ENCODE assay signal across 28 cellular contexts in genomic region chr4:80452055-80452454, GRCh38.
"Had no signal": no experiment of that assay in that cellular context is flagged by ENCODE, and none has a peak within 500 bp of the region (broad histone marks: within the 10 kb centered on the region; RNA-seq: fewer than 3 reads in every experiment).

No MANE protein-coding gene starts in this region.

- H3K4me1 Mint-ChIP-seq: activated CD4-positive, alpha-beta memory T cell treated with anti-CD3 and anti-CD28 coated beads, Interleukin-2, amount 10 ng/mL, durations not matched to agents 7 days and 5 days; activated CD4-positive, alpha-beta T cell treated with anti-CD3 and anti-CD28 coated beads for 36 hours; activated CD4-positive, alpha-beta T cell treated with anti-CD3 and anti-CD28 coated beads, Interleukin-2, amount 10 ng/mL, durations not matched to agents 24 days and 14 days; activated naive CD4-positive, alpha-beta T cell treated with anti-CD3 and anti-CD28 coated beads, Interleukin-2, amount 10 ng/mL, durations not matched to agents 7 days and 5 days; activated naive CD8-positive, alpha-beta T cell treated with anti-CD3 and anti-CD28 coated beads, Interleukin-2, amount 10 ng/mL, durations not matched to agents 7 days and 5 days; central memory CD8-positive, alpha-beta T cell had no signal

- H3K9me3 Mint-ChIP-seq: activated CD4-positive, alpha-beta T cell treated with anti-CD3 and anti-CD28 coated beads, Interleukin-2, amount 10 ng/mL, durations not matched to agents 24 days and 14 days; activated naive CD4-positive, alpha-beta T cell treated with anti-CD3 and anti-CD28 coated beads, Interleukin-2, amount 50 U/mL, for 72 hours; central memory CD8-positive, alpha-beta T cell; dendritic cell treated with granulocyte-macrophage colony-stimulating factor and Interleukin-4, amounts not matched to agents 40 ng/mL and 50 ng/mL, for 4 days; effector memory CD8-positive, alpha-beta T cell had no signal

- H3K27me3 ChIP-seq: brain microvascular endothelial cell, esophagus squamous epithelium had no signal

- DNase-seq: activated CD4-positive, alpha-beta memory T cell treated with anti-CD3 and anti-CD28 coated beads, Interleukin-2, amount 10 ng/mL, durations not matched to agents 7 days and 5 days; activated CD4-positive, alpha-beta T cell treated with anti-CD3 and anti-CD28 coated beads for 36 hours; activated CD4-positive, alpha-beta T cell treated with anti-CD3 and anti-CD28 coated beads, Interleukin-2, amount 50 U/mL, for 4 hours; activated CD4-positive, CD25-positive, alpha-beta regulatory T cell; activated CD4-positive, CD25-positive, alpha-beta regulatory T cell treated with anti-CD3 and anti-CD28 coated beads, Interleukin-2, amount 50 U/mL, for 72 hours; activated CD8-positive, alpha-beta memory T cell treated with anti-CD3 and anti-CD28 coated beads, Interleukin-2, amount 50 U/mL, for 48 hours; activated gamma-delta T cell; activated naive CD4-positive, alpha-beta T cell; activated naive CD4-positive, alpha-beta T cell treated with anti-CD3 and anti-CD28 coated beads, Interleukin-2, amount 10 ng/mL, durations not matched to agents 7 days and 5 days; activated naive CD8-positive, alpha-beta T cell treated with anti-CD3 and anti-CD28 coated beads, Interleukin-2, amount 10 ng/mL, durations not matched to agents 7 days and 5 days; activated T-cell treated with anti-CD3 and anti-CD28 coated beads for 4 hours; activated T-cell treated with anti-CD3 and anti-CD28 coated beads, Interleukin-2, amount 50 U/mL, for 24 hours; activated T-cell treated with anti-CD3 and anti-CD28 coated beads, Interleukin-2, amount 50 U/mL, for 72 hours; amniotic stem cell; anterior cingulate cortex; brain microvascular endothelial cell; effector CD4-positive, alpha-beta T cell; effector memory CD8-positive, alpha-beta T cell; esophagus squamous epithelium; foreskin melanocyte; head of caudate nucleus; hippocampal formation; T-helper 2 cell had no signal

- H3K4me3 ChIP-seq: coronary artery, esophagus squamous epithelium had no signal

- H3K4me3 Mint-ChIP-seq: activated CD4-positive, alpha-beta memory T cell treated with anti-CD3 and anti-CD28 coated beads, Interleukin-2, amount 10 ng/mL, durations not matched to agents 7 days and 5 days; activated CD4-positive, alpha-beta T cell treated with anti-CD3 and anti-CD28 coated beads for 36 hours; activated CD4-positive, alpha-beta T cell treated with anti-CD3 and anti-CD28 coated beads, Interleukin-2, amount 10 ng/mL, durations not matched to agents 24 days and 14 days; activated naive CD4-positive, alpha-beta T cell treated with anti-CD3 and anti-CD28 coated beads, Interleukin-2, amount 10 ng/mL, durations not matched to agents 7 days and 5 days; activated naive CD8-positive, alpha-beta T cell treated with anti-CD3 and anti-CD28 coated beads, Interleukin-2, amount 10 ng/mL, durations not matched to agents 7 days and 5 days; activated T-cell treated with anti-CD3 and anti-CD28 coated beads, Interleukin-2, amount 50 U/mL, for 24 hours; activated T-cell treated with anti-CD3 and anti-CD28 coated beads, Interleukin-2, amount 50 U/mL, for 72 hours; central memory CD8-positive, alpha-beta T cell; dendritic cell treated with granulocyte-macrophage colony-stimulating factor and Interleukin-4, amounts not matched to agents 40 ng/mL and 50 ng/mL, for 4 days; effector memory CD8-positive, alpha-beta T cell had no signal

- H3K36me3 ChIP-seq: brain microvascular endothelial cell, esophagus squamous epithelium had no signal

- H3K27ac ChIP-seq: brain microvascular endothelial cell, coronary artery, esophagus squamous epithelium had no signal

- H3K27me3 Mint-ChIP-seq: activated CD4-positive, alpha-beta memory T cell treated with anti-CD3 and anti-CD28 coated beads, Interleukin-2, amount 10 ng/mL, durations not matched to agents 7 days and 5 days; activated CD4-positive, alpha-beta T cell treated with anti-CD3 and anti-CD28 coated beads for 36 hours; activated CD4-positive, alpha-beta T cell treated with anti-CD3 and anti-CD28 coated beads, Interleukin-2, amount 10 ng/mL, durations not matched to agents 24 days and 14 days; activated naive CD4-positive, alpha-beta T cell treated with anti-CD3 and anti-CD28 coated beads, Interleukin-2, amount 10 ng/mL, durations not matched to agents 7 days and 5 days; activated naive CD8-positive, alpha-beta T cell treated with anti-CD3 and anti-CD28 coated beads, Interleukin-2, amount 10 ng/mL, durations not matched to agents 7 days and 5 days; activated T-cell treated with anti-CD3 and anti-CD28 coated beads, Interleukin-2, amount 50 U/mL, for 24 hours; central memory CD8-positive, alpha-beta T cell; dendritic cell treated with granulocyte-macrophage colony-stimulating factor and Interleukin-4, amounts not matched to agents 40 ng/mL and 50 ng/mL, for 4 days; effector memory CD8-positive, alpha-beta T cell had no signal

- H3K9me3 ChIP-seq: esophagus squamous epithelium had no signal

- ATAC-seq: activated CD4-positive, alpha-beta T cell treated with anti-CD3 and anti-CD28 coated beads for 36 hours; activated naive CD4-positive, alpha-beta T cell treated with anti-CD3 and anti-CD28 coated beads, Interleukin-2, amount 50 U/mL, for 72 hours; activated T-cell treated with anti-CD3 and anti-CD28 coated beads, Interleukin-2, amount 50 U/mL, for 72 hours; effector memory CD8-positive, alpha-beta T cell had no signal

- H3K27ac Mint-ChIP-seq: activated CD4-positive, alpha-beta memory T cell treated with anti-CD3 and anti-CD28 coated beads, Interleukin-2, amount 10 ng/mL, durations not matched to agents 7 days and 5 days; activated CD4-positive, alpha-beta T cell treated with anti-CD3 and anti-CD28 coated beads for 36 hours; activated CD4-positive, alpha-beta T cell treated with anti-CD3 and anti-CD28 coated beads, Interleukin-2, amount 10 ng/mL, durations not matched to agents 24 days and 14 days; activated naive CD4-positive, alpha-beta T cell treated with anti-CD3 and anti-CD28 coated beads, Interleukin-2, amount 10 ng/mL, durations not matched to agents 7 days and 5 days; activated naive CD4-positive, alpha-beta T cell treated with anti-CD3 and anti-CD28 coated beads, Interleukin-2, amount 50 U/mL, for 72 hours; activated naive CD8-positive, alpha-beta T cell treated with anti-CD3 and anti-CD28 coated beads, Interleukin-2, amount 10 ng/mL, durations not matched to agents 7 days and 5 days; activated T-cell treated with anti-CD3 and anti-CD28 coated beads, Interleukin-2, amount 50 U/mL, for 24 hours; activated T-cell treated with anti-CD3 and anti-CD28 coated beads, Interleukin-2, amount 50 U/mL, for 72 hours; dendritic cell treated with granulocyte-macrophage colony-stimulating factor and Interleukin-4, amounts not matched to agents 40 ng/mL and 50 ng/mL, for 4 days; effector memory CD8-positive, alpha-beta T cell had no signal
